ENCODE assay signal across 9 cellular contexts in the genomic region with DNA sequence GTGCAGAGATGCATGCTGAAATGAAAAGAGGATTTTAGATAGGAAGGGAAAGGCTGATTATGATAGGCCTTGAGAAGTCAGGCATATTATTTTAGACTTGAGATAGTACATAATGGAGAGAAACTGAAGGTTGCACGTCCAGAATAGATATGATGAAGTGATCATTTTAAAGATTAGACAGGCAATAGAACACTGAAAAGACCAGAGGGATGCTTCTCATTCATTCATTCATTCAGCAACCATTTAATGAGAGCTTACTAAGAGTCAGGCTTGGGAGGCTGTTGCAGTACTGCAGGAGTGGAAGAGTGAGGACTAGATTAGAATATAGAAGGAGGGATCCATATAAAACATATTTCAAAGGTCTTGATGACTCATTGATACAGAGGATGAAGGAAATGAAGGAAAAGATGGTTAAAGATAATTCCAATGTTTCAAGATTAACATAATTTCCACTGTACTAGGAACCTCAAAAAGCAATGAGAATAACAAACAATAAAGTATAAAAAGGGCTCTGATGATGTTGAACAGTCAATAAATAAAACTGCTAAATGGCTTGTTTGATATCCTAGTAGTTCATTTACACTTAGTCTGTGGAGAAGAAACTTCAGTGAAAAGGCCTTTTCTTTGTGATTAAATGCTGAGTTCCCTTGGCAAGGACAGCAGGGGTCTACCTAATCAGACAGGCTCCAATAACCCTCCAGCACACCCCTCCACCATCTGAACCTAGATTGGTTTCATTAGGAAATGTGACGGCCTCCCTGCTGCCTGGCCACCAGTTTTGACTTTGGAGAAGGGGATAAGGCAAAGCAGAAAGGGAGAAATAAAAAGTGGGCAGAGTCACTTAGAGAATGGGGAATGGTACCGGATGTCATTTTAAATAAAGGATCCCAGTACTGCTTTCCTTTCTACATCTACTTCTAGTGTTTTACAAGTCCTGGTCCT. TPM values are rescaled to one million over a fixed set of nuclear protein-coding genes. Genes with fewer than 3 reads are reported as not detected.
A peak's percentile ranks its signal among the peaks of the same experiment; 100 is the strongest.
DNase-seq lines count a peak whose midpoint lies in the region; ATAC-seq and TF ChIP-seq lines count a peak whose summit lies in the region.
"Had no signal": no experiment of that assay in that cellular context is flagged by ENCODE, and none has a peak within 500 bp of the region (broad histone marks: within the 10 kb centered on the region; RNA-seq: fewer than 3 reads in every experiment).

No MANE protein-coding gene starts in this region.

- H3K9me3 ChIP-seq in iPS-20b (ENCODE audit: insufficient read depth, low read depth, low read length) (no peaks in the 10 kb centered on the region), stomach (no peaks in the 10 kb centered on the region)

- peak overlapping the region; percentile 90 for H3K4me3 ChIP-seq in iPS-20b (ENCODE audit: low read length)
- peak overlapping the region; percentile 73 to 89 (median 87) for H3K4me3 ChIP-seq in stomach

- no peak for TF ChIP-seq POLR2A in stomach (IDR thresholded peaks at IDR 0.05)

- H3K4me1 ChIP-seq in iPS-20b (ENCODE audit: insufficient read depth, low read length), result peaks cover 7% of the 10 kb centered on the region; the same call in 1 of the 2 replicates
- peaks cover 47 to 87% (median 72%) of the 10 kb centered on the region in 4 donors for H3K4me1 ChIP-seq in stomach

- no peak for TF ChIP-seq EP300 in stomach (IDR thresholded peaks at IDR 0.05)

- peaks cover 41% of the 10 kb centered on the region for H3K4me1 Mint-ChIP-seq in T-helper 2 cell treated with Interferon-gamma antibody and Interleukin-4, amounts not matched to agents 5 μg/mL and 100 μg/mL, for 36 hours (ENCODE audit: low read depth)
- peaks cover 23% of the 10 kb centered on the region for H3K4me1 Mint-ChIP-seq in activated T-helper 17 cell treated with anti-CD3 and anti-CD28 coated beads, Interleukin-2, amount 50 U/mL, for 72 hours

- intact Hi-C loops in stomach (cut with DNase I; ENCODE audit: low total_unique reads), result loop anchor here (5.0 kb wide), 1 partner anchor 58 kb away; no protein-coding TSS in a partner anchor

- no peak overlapping the region for H3K27ac ChIP-seq in iPS-20b (ENCODE audit: low read length)
- H3K27ac ChIP-seq in stomach, result peak overlapping the region in 4 of 5 donors; percentile 92 to 98 (median 94)

- no peak for TF ChIP-seq CTCF in stomach (IDR thresholded peaks at IDR 0.05)

- peaks cover 10% of the 10 kb centered on the region; the same call in 1 of the 2 replicates for H3K27me3 ChIP-seq in iPS-20b (ENCODE audit: insufficient read depth, low read length)
- no peaks in the 10 kb centered on the region for H3K27me3 ChIP-seq in stomach

- no peaks in the 10 kb centered on the region for H3K36me3 Mint-ChIP-seq in T-helper 2 cell treated with Interferon-gamma antibody and Interleukin-4, amounts not matched to agents 5 μg/mL and 100 μg/mL, for 36 hours (ENCODE audit: low read depth)
- H3K36me3 Mint-ChIP-seq in activated T-helper 17 cell treated with anti-CD3 and anti-CD28 coated beads, Interleukin-2, amount 50 U/mL, for 72 hours (ENCODE audit: low read depth), result no peaks in the 10 kb centered on the region

- H3K36me3 ChIP-seq in iPS-20b (ENCODE audit: insufficient read depth, low read depth, low read length), result no peaks in the 10 kb centered on the region
- H3K36me3 ChIP-seq in stomach, result no peaks in the 10 kb centered on the region

- no peaks in the 10 kb centered on the region for H3K9me3 Mint-ChIP-seq in T-helper 2 cell treated with Interferon-gamma antibody and Interleukin-4, amounts not matched to agents 5 μg/mL and 100 μg/mL, for 36 hours
- H3K9me3 Mint-ChIP-seq in activated T-helper 17 cell treated with anti-CD3 and anti-CD28 coated beads, Interleukin-2, amount 50 U/mL, for 72 hours, result no peaks in the 10 kb centered on the region

- no peak overlapping the region for H3K27ac Mint-ChIP-seq in T-helper 2 cell treated with Interferon-gamma antibody and Interleukin-4, amounts not matched to agents 5 μg/mL and 100 μg/mL, for 36 hours
- peak overlapping the region; percentile 89 for H3K27ac Mint-ChIP-seq in activated T-helper 17 cell treated with anti-CD3 and anti-CD28 coated beads, Interleukin-2, amount 50 U/mL, for 72 hours

- H3K4me3 Mint-ChIP-seq in T-helper 2 cell treated with Interferon-gamma antibody and Interleukin-4, amounts not matched to agents 5 μg/mL and 100 μg/mL, for 36 hours, result peak overlapping the region; percentile 90
- peak overlapping the region; percentile 87 for H3K4me3 Mint-ChIP-seq in activated T-helper 17 cell treated with anti-CD3 and anti-CD28 coated beads, Interleukin-2, amount 50 U/mL, for 72 hours

- ATAC-seq in activated T-helper 17 cell treated with anti-CD3 and anti-CD28 coated beads, Interleukin-2, amount 50 U/mL, for 72 hours (replicated peaks), result no peak
- ATAC-seq in GM18868 (IDR thresholded peaks at IDR 0.05; ENCODE audit: unreplicated experiment), result no peak
- no peak for ATAC-seq in GM18520 (IDR thresholded peaks at IDR 0.05; ENCODE audit: unreplicated experiment)

- DNase-seq in T-helper 2 cell treated with Interferon-gamma antibody and Interleukin-4, amounts not matched to agents 5 μg/mL and 100 μg/mL, for 36 hours (ENCODE audit: low spot score), result no peak
- DNase-seq in T-helper 2 cell, result no peak
- no peak for DNase-seq in stomach
- no peak for DNase-seq in LoVo (ENCODE audit: low spot score)
- DNase-seq: activated CD4-positive, alpha-beta T cell treated with anti-CD3 and anti-CD28 coated beads, Interleukin-2, amount 50 U/mL, for 1 hour had no signal

- H3K27me3 Mint-ChIP-seq in T-helper 2 cell treated with Interferon-gamma antibody and Interleukin-4, amounts not matched to agents 5 μg/mL and 100 μg/mL, for 36 hours (ENCODE audit: low read depth), result no peaks in the 10 kb centered on the region
- no peaks in the 10 kb centered on the region for H3K27me3 Mint-ChIP-seq in activated T-helper 17 cell treated with anti-CD3 and anti-CD28 coated beads, Interleukin-2, amount 50 U/mL, for 72 hours

- peak overlapping the region; percentile 91; the same call in 1 of the 2 replicates for H3K9ac ChIP-seq in iPS-20b (ENCODE audit: low read depth, low read length)

- WGBS in stomach, 5 donors, result 21 to 50% (median 27%) methylated on average over 3 of the region's 3 CpGs

RNA-seq across cellular contexts. Expression of a gene that starts 1.7 kb away (rescaled TPM):
- total RNA-seq in activated T-helper 17 cell treated with anti-CD3 and anti-CD28 coated beads, Interleukin-2, amount 50 U/mL, for 72 hours, result 1 to 10 TPM; 3.8 to 6.2 TPM
- total RNA-seq in stomach, result 10 to 100 TPM in 3 of 5 donors, 1 to 10 TPM in 2; 6.4 to 31.6 (median 18.3) TPM
- 10 to 100 TPM in 1 of 3 donors, 1 to 10 TPM in 2; 4.2 to 12.1 (median 7.2) TPM for polyA plus RNA-seq in stomach

RNA-seq across cellular contexts. Expression of a gene that starts 5.3 kb away (rescaled TPM):
- total RNA-seq in activated T-helper 17 cell treated with anti-CD3 and anti-CD28 coated beads, Interleukin-2, amount 50 U/mL, for 72 hours, result 10 to 100 TPM; 53.2 to 58.2 TPM
- 100 to 1,000 TPM in 1 of 5 donors, 10 to 100 TPM in 4; 53.1 to 119 (median 67.1) TPM for total RNA-seq in stomach
- polyA plus RNA-seq in stomach, result 10 to 100 TPM; 33.9 to 45.4 (median 42.2) TPM
